Comparison of ENCODE assay signal across 13 cellular contexts in genomic region chr2:149490296-149490695, GRCh38.
DNase-seq lines count a peak whose midpoint lies in the region; ATAC-seq and TF ChIP-seq lines count a peak whose summit lies in the region.
"Had no signal": no experiment of that assay in that cellular context is flagged by ENCODE, and none has a peak within 500 bp of the region (broad histone marks: within the 10 kb centered on the region; RNA-seq: fewer than 3 reads in every experiment).

No MANE protein-coding gene starts in this region.

- no peak overlapping the region for H3K4me3 Mint-ChIP-seq in osteocyte (ENCODE audit: unreplicated experiment)

- no peaks in the 10 kb centered on the region for H3K9me3 Mint-ChIP-seq in osteocyte (ENCODE audit: unreplicated experiment)

- ATAC-seq in esophagus mucosa (no peak), GM21515 (IDR thresholded peaks at IDR 0.05; ENCODE audit: unreplicated experiment) (no peak)
- ATAC-seq: left ventricle myocardium superior had no signal

- TF ChIP-seq CTCF in epithelial cell of proximal tubule (conservative IDR thresholded peaks at IDR 0.05; ENCODE audit: low read depth, low read length) (peak; percentile 28), osteocyte (IDR thresholded peaks at IDR 0.05) (peak; percentile 59)

- peak; percentile 37 for DNase-seq in ELR (ENCODE audit: low read depth)
- peak; percentile 56 for DNase-seq in NCI-H1694 treated with DMSO at 0.1 percent for 48 hours (lab: John Stamatoyannopoulos, UW)
- no peak for DNase-seq in epithelial cell of proximal tubule (ENCODE audit: low read depth)
- no peak for DNase-seq in osteocyte (ENCODE audit: extremely low spot score, unreplicated experiment)
- no peak for DNase-seq in HUDEP-2 (lab: John Stamatoyannopoulos, UW; ENCODE audit: unreplicated experiment in 76 of 76)
- no peak for DNase-seq in SW480 (ENCODE audit: low spot score)
- DNase-seq: activated CD8-positive, alpha-beta memory T cell treated with anti-CD3 and anti-CD28 coated beads, Interleukin-2, amount 50 U/mL, for 48 hours; left ventricle myocardium superior; OCI-M1 had no signal

- no peaks in the 10 kb centered on the region for H3K36me3 Mint-ChIP-seq in osteocyte (ENCODE audit: unreplicated experiment)

- peak overlapping the region; percentile 23 for H3K27ac Mint-ChIP-seq in osteocyte (ENCODE audit: unreplicated experiment)

- H3K4me3 ChIP-seq in epithelial cell of proximal tubule (ENCODE audit: low read depth, low read length): no peak overlapping the region
- H3K4me3 ChIP-seq: prostate gland, thyroid gland had no signal

- H3K27me3 Mint-ChIP-seq in osteocyte (ENCODE audit: unreplicated experiment): no peaks in the 10 kb centered on the region

- H3K4me1 Mint-ChIP-seq in osteocyte (ENCODE audit: unreplicated experiment): peaks cover 23% of the 10 kb centered on the region

Comparison
In these comparisons a context has a peak if more than half of its experiments do, and no peak if none do; other contexts are left out.
1. DNase-seq: peak in ELR (single experiment) and NCI-H1694 treated with DMSO at 0.1 percent for 48 hours (single experiment); none in epithelial cell of proximal tubule (single experiment), osteocyte (single experiment), HUDEP-2 (0 of 76) and SW480 (single experiment).